ENCODE assay signal across 29 cellular contexts in the genomic region with DNA sequence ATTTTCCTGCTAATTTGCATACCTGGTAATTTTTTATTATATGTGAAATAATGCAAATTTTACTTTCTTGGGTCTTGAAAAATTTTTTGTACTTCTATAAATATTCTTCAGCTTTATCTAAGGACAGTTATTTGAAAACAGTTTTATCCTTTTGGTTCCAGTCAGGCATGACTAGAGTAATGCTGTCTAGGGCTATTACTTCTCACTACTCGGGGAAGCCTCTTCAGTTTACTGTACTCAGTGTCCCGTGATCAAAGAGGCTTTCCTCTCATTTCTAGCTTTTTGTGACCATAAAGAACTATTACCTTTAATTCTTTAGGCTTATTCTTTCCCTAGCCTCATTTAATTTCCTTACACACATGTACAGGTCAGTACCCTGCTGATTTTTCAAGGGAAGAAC.
"Had no signal": no experiment of that assay in that cellular context is flagged by ENCODE, and none has a peak within 500 bp of the region (broad histone marks: within the 10 kb centered on the region; RNA-seq: fewer than 3 reads in every experiment).

No MANE protein-coding gene starts in this region.

- H3K4me3 ChIP-seq: adrenal gland, body of pancreas, breast epithelium, Peyer's patch, SJSA1 had no signal

- H3K27ac Mint-ChIP-seq: activated CD4-positive, alpha-beta T cell treated with anti-CD3 and anti-CD28 coated beads for 36 hours; activated CD4-positive, alpha-beta T cell treated with anti-CD3 and anti-CD28 coated beads, Interleukin-2, amount 10 ng/mL, durations not matched to agents 7 days and 5 days; activated CD8-positive, alpha-beta T cell treated with anti-CD3 and anti-CD28 coated beads, Interleukin-2, amount 10 ng/mL, durations not matched to agents 7 days and 5 days; activated naive CD4-positive, alpha-beta T cell treated with anti-CD3 and anti-CD28 coated beads for 36 hours; activated naive CD4-positive, alpha-beta T cell treated with anti-CD3 and anti-CD28 coated beads, Interleukin-2, amount 50 U/mL, for 72 hours; activated T-helper 1 cell treated with anti-CD3 and anti-CD28 coated beads, Interleukin-12 subunit alpha, Interleukin-12 subunit beta, Interleukin-2, Interleukin-4 antibody, amounts not matched to agents 30 ng/mL and 10 ng/mL and 1 ng/mL, durations not matched to agents 14 hours and 24 hours and 36 hours; T-helper 1 cell treated with Interleukin-12 subunit alpha and Interleukin-12 subunit beta and Interleukin-4 antibody, amounts not matched to agents 30 μg/mL and 1 μg/mL, for 36 hours; T-helper 2 cell treated with Interferon-gamma antibody and Interleukin-4, amounts not matched to agents 5 μg/mL and 100 μg/mL, for 36 hours had no signal

- H3K4me1 Mint-ChIP-seq: activated CD4-positive, alpha-beta T cell treated with anti-CD3 and anti-CD28 coated beads for 36 hours; activated CD4-positive, alpha-beta T cell treated with anti-CD3 and anti-CD28 coated beads, Interleukin-2, amount 10 ng/mL, durations not matched to agents 7 days and 5 days had no signal

- H3K36me3 ChIP-seq: adrenal gland, breast epithelium, Peyer's patch, SJSA1 had no signal

- H3K9me3 ChIP-seq: adrenal gland, body of pancreas, breast epithelium, Peyer's patch, SJSA1 had no signal

- H3K9me2 ChIP-seq: SK-N-SH had no signal

- H3K27me3 ChIP-seq: adrenal gland, body of pancreas, breast epithelium, Peyer's patch, SJSA1 had no signal

- H3K4me2 ChIP-seq: SK-N-SH had no signal

- DNase-seq: activated CD4-positive, alpha-beta T cell treated with anti-CD3 and anti-CD28 coated beads for 36 hours; activated CD4-positive, alpha-beta T cell treated with anti-CD3 and anti-CD28 coated beads, Interleukin-2, amount 10 ng/mL, durations not matched to agents 7 days and 5 days; activated CD4-positive, alpha-beta T cell treated with anti-CD3 and anti-CD28 coated beads, Interleukin-2, amount 50 U/mL, for 48 hours; activated CD8-positive, alpha-beta T cell treated with anti-CD3 and anti-CD28 coated beads, Interleukin-2, amount 10 ng/mL, durations not matched to agents 7 days and 5 days; activated gamma-delta T cell treated with Interleukin-2 at 50 U/mL for 16 hours; activated naive CD4-positive, alpha-beta T cell treated with anti-CD3 and anti-CD28 coated beads for 36 hours; activated T-cell treated with anti-CD3 and anti-CD28 coated beads, Interleukin-2, amount 50 U/mL, for 4 hours; adrenal gland; body of pancreas; cerebellar nuclear complex; Karpas-422; NCI-H1105 treated with DMSO at 0.1 percent for 48 hours; NCI-H1436; NCI-H1694; NCI-H1930; NCI-H2081 treated with DMSO at 0.1 percent for 48 hours; NCI-H345; NCI-H524 treated with DMSO at 0.1 percent for 48 hours; Peyer's patch; RPMI8226; SHP77 treated with DMSO at 0.1 percent for 48 hours; SK-N-SH had no signal

- H3K9me3 Mint-ChIP-seq: T-helper 1 cell treated with Interleukin-12 subunit alpha and Interleukin-12 subunit beta and Interleukin-4 antibody, amounts not matched to agents 30 μg/mL and 1 μg/mL, for 36 hours; T-helper 2 cell treated with Interferon-gamma antibody and Interleukin-4, amounts not matched to agents 5 μg/mL and 100 μg/mL, for 36 hours had no signal

- H3K9ac ChIP-seq: SK-N-SH had no signal

- H3K36me3 Mint-ChIP-seq: activated naive CD4-positive, alpha-beta T cell treated with anti-CD3 and anti-CD28 coated beads, Interleukin-2, amount 50 U/mL, for 72 hours had no signal

- ATAC-seq: activated CD4-positive, alpha-beta T cell treated with anti-CD3 and anti-CD28 coated beads for 36 hours; activated CD4-positive, CD25-positive, alpha-beta regulatory T cell treated with anti-CD3 and anti-CD28 coated beads, Interleukin-2, amount 50 U/mL, for 24 hours; activated CD8-positive, alpha-beta T cell treated with anti-CD3 and anti-CD28 coated beads, Interleukin-2, amount 10 ng/mL, durations not matched to agents 7 days and 5 days; activated naive CD4-positive, alpha-beta T cell treated with anti-CD3 and anti-CD28 coated beads, Interleukin-2, amount 50 U/mL, for 72 hours; activated T-cell treated with anti-CD3 and anti-CD28 coated beads, Interleukin-2, amount 50 U/mL, for 4 hours; body of pancreas had no signal

- H3K4me3 Mint-ChIP-seq: activated CD4-positive, alpha-beta T cell treated with anti-CD3 and anti-CD28 coated beads for 36 hours; activated CD4-positive, alpha-beta T cell treated with anti-CD3 and anti-CD28 coated beads, Interleukin-2, amount 10 ng/mL, durations not matched to agents 7 days and 5 days; activated CD8-positive, alpha-beta T cell treated with anti-CD3 and anti-CD28 coated beads, Interleukin-2, amount 10 ng/mL, durations not matched to agents 7 days and 5 days; activated naive CD4-positive, alpha-beta T cell treated with anti-CD3 and anti-CD28 coated beads for 36 hours; activated T-cell treated with anti-CD3 and anti-CD28 coated beads, Interleukin-2, amount 50 U/mL, for 4 hours; activated T-helper 1 cell treated with anti-CD3 and anti-CD28 coated beads, Interleukin-12 subunit alpha, Interleukin-12 subunit beta, Interleukin-2, Interleukin-4 antibody, amounts not matched to agents 30 ng/mL and 10 ng/mL and 1 ng/mL, durations not matched to agents 14 hours and 24 hours and 36 hours; T-helper 1 cell treated with Interleukin-12 subunit alpha and Interleukin-12 subunit beta and Interleukin-4 antibody, amounts not matched to agents 30 μg/mL and 1 μg/mL, for 36 hours; T-helper 2 cell treated with Interferon-gamma antibody and Interleukin-4, amounts not matched to agents 5 μg/mL and 100 μg/mL, for 36 hours had no signal

- H3K4me1 ChIP-seq: body of pancreas, breast epithelium, Peyer's patch, SJSA1 had no signal

- H3K27ac ChIP-seq: adrenal gland, body of pancreas, breast epithelium, Peyer's patch, SJSA1 had no signal
